In the genomic region with DNA sequence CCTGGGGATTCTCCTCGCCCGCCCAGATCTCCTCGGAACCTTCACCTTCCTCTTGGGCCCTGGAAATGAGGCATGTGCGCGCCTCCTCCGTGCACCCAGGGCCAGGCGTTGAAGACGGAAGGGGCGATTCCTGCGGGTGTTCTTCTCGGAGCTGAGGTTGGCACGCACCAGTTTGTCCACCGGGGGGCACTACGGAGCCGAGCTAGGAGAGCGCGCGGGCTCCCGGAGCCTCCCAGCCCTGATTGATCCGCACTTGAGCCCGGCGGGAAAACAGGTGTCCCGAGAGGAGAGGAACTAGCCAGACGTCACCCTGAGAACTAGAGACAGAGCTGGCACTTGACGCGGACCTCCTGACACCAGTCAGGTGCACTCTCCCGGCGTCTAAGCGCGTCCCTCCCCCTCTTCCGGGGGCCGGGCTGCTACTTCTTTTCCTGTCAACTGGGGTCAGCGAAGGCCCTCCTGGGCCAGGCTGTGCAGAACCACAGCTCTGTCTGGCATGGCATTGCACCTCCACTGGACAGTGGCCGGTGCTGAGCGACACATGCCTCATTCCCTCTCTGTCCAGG, we compare ENCODE assay signal across 8 cellular contexts. TPM values are rescaled to one million over a fixed set of nuclear protein-coding genes. Genes with fewer than 3 reads are reported as not detected.
DNase-seq lines count a peak whose midpoint lies in the region; ATAC-seq, FAIRE-seq and TF ChIP-seq lines count a peak whose summit lies in the region.

No MANE protein-coding gene starts in this region.

- peak; percentile 80 for TF ChIP-seq CTCF in coronary artery (IDR thresholded peaks at IDR 0.05)
- peak; percentile 83 for TF ChIP-seq CTCF in liver (IDR thresholded peaks at IDR 0.05; ENCODE audit: low read depth, low read length, missing input control)

- peak; percentile 93 to 94 for TF ChIP-seq RAD21 in liver (IDR thresholded peaks at IDR 0.05)

- H3K4me3 ChIP-seq in coronary artery (peak overlapping the region; percentile 67), liver (ENCODE audit: low read depth in 1 of 3, low read length in 3 of 3) (peak overlapping the region in 2 of 3 donors; percentile 19 to 55)

- ATAC-seq in HG03135 (IDR thresholded peaks at IDR 0.05; ENCODE audit: unreplicated experiment): peak; percentile 60
- no peak for ATAC-seq in HG03139 (IDR thresholded peaks at IDR 0.05; ENCODE audit: unreplicated experiment)

- peak; percentile 82 for FAIRE-seq in GM12891 (lab: Jason Lieb, UNC)

- H3K9ac ChIP-seq in liver (ENCODE audit: low read depth in 1 of 2, low read length in 2 of 2): peak overlapping the region in 1 of 2 donors; percentile 3

- no peak for TF ChIP-seq POLR2A in GM12891 (IDR thresholded peaks at IDR 0.05; ENCODE audit: low read depth, low read length)

- peak; percentile 74 for DNase-seq in GM12891 (ENCODE audit: insufficient read length, low spot score)
- DNase-seq in NCI-H460 (ENCODE audit: extremely low read depth, low read depth): peak; percentile 71
- peak; percentile 60 to 77 for DNase-seq in activated CD4-positive, alpha-beta T cell treated with anti-CD3 and anti-CD28 coated beads for 4 hours
- DNase-seq in coronary artery (ENCODE audit: low spot score): peak; percentile 80
- DNase-seq in stimulated activated CD4-positive, alpha-beta T cell treated with anti-CD3 and anti-CD28 coated beads, Interleukin-4, amount 100 ng/mL, for 1 hour: peak; percentile 82

- H3K9me3 ChIP-seq in liver (ENCODE audit: control insufficient read depth in 4 of 4, low read length in 3 of 4): no peaks in the 10 kb centered on the region

- H3K27ac ChIP-seq in coronary artery (no peak overlapping the region), liver (ENCODE audit: low read depth in 1 of 2, low read length in 2 of 2) (no peak overlapping the region)

- H3K27me3 ChIP-seq in liver (ENCODE audit: control insufficient read depth in 4 of 4, insufficient read depth in 4 of 4, low read length in 3 of 4): no peaks in the 10 kb centered on the region

- H3K36me3 ChIP-seq in liver (ENCODE audit: control insufficient read depth in 4 of 4, insufficient read depth in 3 of 4, low read depth in 1 of 4, low read length in 3 of 4): no peaks in the 10 kb centered on the region

- H3K4me1 ChIP-seq in liver (ENCODE audit: control insufficient read depth in 4 of 4, insufficient read depth in 4 of 4, low read length in 3 of 4): peaks cover 0 to 4% (median 3%) of the 10 kb centered on the region in 4 donors

- WGBS in liver: 2% methylated on average over 35 of the region's 35 CpGs

TF ChIP-seq in GM12891, 5 proteins besides CTCF, POLR2A, EP300 and RAD21:
- TF ChIP-seq SPI1 (IDR thresholded peaks at IDR 0.05; ENCODE audit: low read depth, low read length): no peak
- no peak for TF ChIP-seq PAX5 (IDR thresholded peaks at IDR 0.05; ENCODE audit: insufficient read depth, low read length, severe bottlenecking)
- no peak for TF ChIP-seq TAF1 (IDR thresholded peaks at IDR 0.05; ENCODE audit: low read depth, low read length)
- no peak for TF ChIP-seq POU2F2 (IDR thresholded peaks at IDR 0.05; ENCODE audit: low read depth, low read length)
- TF ChIP-seq POLR2AphosphoS5 (IDR thresholded peaks at IDR 0.05; ENCODE audit: low read depth, low read length): no peak

TF ChIP-seq in liver, 16 proteins besides CTCF, POLR2A, EP300 and RAD21:
- TF ChIP-seq, protein P1, sequence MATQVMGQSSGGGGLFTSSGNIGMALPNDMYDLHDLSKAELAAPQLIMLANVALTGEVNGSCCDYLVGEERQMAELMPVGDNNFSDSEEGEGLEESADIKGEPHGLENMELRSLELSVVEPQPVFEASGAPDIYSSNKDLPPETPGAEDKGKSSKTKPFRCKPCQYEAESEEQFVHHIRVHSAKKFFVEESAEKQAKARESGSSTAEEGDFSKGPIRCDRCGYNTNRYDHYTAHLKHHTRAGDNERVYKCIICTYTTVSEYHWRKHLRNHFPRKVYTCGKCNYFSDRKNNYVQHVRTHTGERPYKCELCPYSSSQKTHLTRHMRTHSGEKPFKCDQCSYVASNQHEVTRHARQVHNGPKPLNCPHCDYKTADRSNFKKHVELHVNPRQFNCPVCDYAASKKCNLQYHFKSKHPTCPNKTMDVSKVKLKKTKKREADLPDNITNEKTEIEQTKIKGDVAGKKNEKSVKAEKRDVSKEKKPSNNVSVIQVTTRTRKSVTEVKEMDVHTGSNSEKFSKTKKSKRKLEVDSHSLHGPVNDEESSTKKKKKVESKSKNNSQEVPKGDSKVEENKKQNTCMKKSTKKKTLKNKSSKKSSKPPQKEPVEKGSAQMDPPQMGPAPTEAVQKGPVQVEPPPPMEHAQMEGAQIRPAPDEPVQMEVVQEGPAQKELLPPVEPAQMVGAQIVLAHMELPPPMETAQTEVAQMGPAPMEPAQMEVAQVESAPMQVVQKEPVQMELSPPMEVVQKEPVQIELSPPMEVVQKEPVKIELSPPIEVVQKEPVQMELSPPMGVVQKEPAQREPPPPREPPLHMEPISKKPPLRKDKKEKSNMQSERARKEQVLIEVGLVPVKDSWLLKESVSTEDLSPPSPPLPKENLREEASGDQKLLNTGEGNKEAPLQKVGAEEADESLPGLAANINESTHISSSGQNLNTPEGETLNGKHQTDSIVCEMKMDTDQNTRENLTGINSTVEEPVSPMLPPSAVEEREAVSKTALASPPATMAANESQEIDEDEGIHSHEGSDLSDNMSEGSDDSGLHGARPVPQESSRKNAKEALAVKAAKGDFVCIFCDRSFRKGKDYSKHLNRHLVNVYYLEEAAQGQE (IDR thresholded peaks at IDR 0.05): peak; percentile 33
- TF ChIP-seq HNF4A (conservative IDR thresholded peaks at IDR 0.05): no peak

RNA-seq across cellular contexts. Expression of a gene that starts 18.3 kb away (rescaled TPM):
- polyA plus RNA-seq in GM12891 (2012; ENCODE audit: low read depth, missing spikeins): 0.68 TPM
- 3.7 and 4.6 TPM in 2 replicates for total RNA-seq in NCI-H460 (2014; rRNA removed; shearing (Covaris generic))
- 0.63 and 8.6 TPM in 2 replicates for polyA plus RNA-seq in NCI-H460 (2014; cell fraction: nucleus; rRNA removed)
- total RNA-seq in liver: 10 to 100 TPM in 1 of 2 donors, 1 to 10 TPM in 1; 4.9 to 27.8 TPM
- polyA plus RNA-seq in liver: 10 to 100 TPM; 49.6 to 66.4 TPM

RNA-seq across cellular contexts. Expression of a gene that starts 21.8 kb away (rescaled TPM):
- polyA plus RNA-seq in GM12891 (2012; ENCODE audit: low read depth, missing spikeins): 13.0 TPM
- total RNA-seq in NCI-H460 (2014; rRNA removed; shearing (Covaris generic)): not detected in 2 replicates
- polyA plus RNA-seq in NCI-H460 (2014; cell fraction: nucleus; rRNA removed): not detected in 2 replicates
- total RNA-seq in liver: 10 to 100 TPM in 1 of 2 donors, 1 to 10 TPM in 1; 4.2 to 28.2 TPM
- polyA plus RNA-seq in liver: 1 to 10 TPM; 2.8 to 6.1 TPM
